In the genomic region with DNA sequence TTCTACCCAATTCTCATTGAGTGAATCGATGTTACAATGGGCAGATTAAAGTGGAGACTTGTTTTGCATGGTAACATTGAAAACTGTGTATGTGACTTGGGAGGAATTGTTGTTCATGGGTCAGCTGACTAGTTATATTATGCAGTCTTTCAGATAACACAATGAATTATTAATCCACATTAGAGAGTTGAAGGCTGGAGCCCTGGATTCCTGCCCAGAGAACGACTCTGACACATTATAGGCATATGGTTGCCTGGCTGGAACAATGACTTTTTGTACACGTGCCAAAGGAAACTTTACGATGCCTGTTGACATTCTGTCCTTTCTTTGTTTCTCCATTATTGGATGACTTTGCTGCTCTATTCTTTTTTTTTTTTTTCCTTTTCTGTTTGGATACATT, we compare ENCODE assay signal across 10 cellular contexts. TPM values are rescaled to one million over a fixed set of nuclear protein-coding genes. Genes with fewer than 3 reads are reported as not detected.
DNase-seq lines count a peak whose midpoint lies in the region; ATAC-seq, FAIRE-seq and TF ChIP-seq lines count a peak whose summit lies in the region.
"Had no signal": no experiment of that assay in that cellular context is flagged by ENCODE, and none has a peak within 500 bp of the region (broad histone marks: within the 10 kb centered on the region; RNA-seq: fewer than 3 reads in every experiment).

No MANE protein-coding gene starts in this region.

- BruUV-seq in HepG2 (replicated peaks; lab: Mats Ljungman, UMichigan) = no TSS peak

- peak in 1 of 3 donors; percentile 18 for DNase-seq in right lobe of liver
- no peak for DNase-seq in HepG2 (ENCODE audit: low spot score)
- peak in 35 of 51 donors; percentile 1 to 89 (median 48) for DNase-seq in hypothalamus (lab: John Stamatoyannopoulos, UW)
- DNase-seq in dedifferentiated amniotic fluid mesenchymal stem cell (ENCODE audit: extremely low spot score) = no peak
- DNase-seq in WERI-Rb-1 = no peak
- DNase-seq in T-helper 1 cell = no peak
- DNase-seq: activated CD4-positive, alpha-beta T cell treated with anti-CD3 and anti-CD28 coated beads, Interleukin-2, amount 10 ng/mL, durations not matched to agents 24 days and 14 days had no signal

- H3K4me1 ChIP-seq in right lobe of liver = no peaks in the 10 kb centered on the region
- no peaks in the 10 kb centered on the region for H3K4me1 ChIP-seq in HepG2 (ENCODE audit: insufficient read depth, low read length)
- H3K4me1 ChIP-seq: SJSA1 had no signal

- H3K9me3 ChIP-seq in right lobe of liver (no peaks in the 10 kb centered on the region), HepG2 (ENCODE audit: low read length) (no peaks in the 10 kb centered on the region), WERI-Rb-1 (ENCODE audit: severe bottlenecking) (peaks cover 2% of the 10 kb centered on the region)
- H3K9me3 ChIP-seq: SJSA1 had no signal

- H3K4me3 ChIP-seq in right lobe of liver (no peak overlapping the region), HepG2 (replicated peaks in 1 of 3; ENCODE audit: insufficient read depth in 1 of 3, low read depth in 2 of 3, low read length in 3 of 3) (no peak overlapping the region), WERI-Rb-1 (ENCODE audit: low read depth, low read length) (no peak overlapping the region)
- H3K4me3 ChIP-seq: SJSA1 had no signal

- H3K9ac ChIP-seq in HepG2 (ENCODE audit: insufficient read depth, low read depth, low read length) = no peak overlapping the region

- ATAC-seq in right lobe of liver (peak in 3 of 4 donors; percentile 21 to 63 (median 51)), HepG2 (no peak), HG03135 (IDR thresholded peaks at IDR 0.05; ENCODE audit: unreplicated experiment) (no peak)

- H3K4me2 ChIP-seq in HepG2 (ENCODE audit: low read depth, low read length) = no peak overlapping the region

- 30% methylated on average over 4 of the region's 4 CpGs for WGBS in right lobe of liver (ENCODE audit: insufficient coverage, low coverage, low lambda C conversion rate, missing lambda C conversion rate)
- 2% methylated on average over 4 of the region's 4 CpGs for WGBS in HepG2 (ENCODE audit: low lambda C conversion rate)

- CTCF ChIA-PET in HepG2 (lab: Yijun Ruan, JAX; ENCODE audit: low intra/inter-chr PET ratio, low total read pairs) = no interaction called here

- TF ChIP-seq POLR2A in right lobe of liver (IDR thresholded peaks at IDR 0.05) = no peak
- no peak for TF ChIP-seq POLR2A in HepG2 (IDR thresholded peaks at IDR 0.05; ENCODE audit: insufficient read depth in 1 of 2, low read depth in 2 of 2, low read length in 2 of 2)

- intact Hi-C loops in right lobe of liver (cut with DNase I) (no loop called here), HepG2 (cut with micrococcal nuclease; ENCODE audit: unreplicated experiment) (no loop called here)

- H3K36me3 ChIP-seq in right lobe of liver (no peaks in the 10 kb centered on the region), HepG2 (replicated peaks in 1 of 2; ENCODE audit: control insufficient read depth in 1 of 2, insufficient read depth in 2 of 2, low read length in 2 of 2) (no peaks in the 10 kb centered on the region), WERI-Rb-1 (no peaks in the 10 kb centered on the region)
- H3K36me3 ChIP-seq: SJSA1 had no signal

- TF ChIP-seq CTCF in right lobe of liver (IDR thresholded peaks at IDR 0.05) (no peak), HepG2 (CRISPR knock-in tag; IDR thresholded peaks at IDR 0.05) (no peak), WERI-Rb-1 (IDR thresholded peaks at IDR 0.05; ENCODE audit: low read depth, low read length) (no peak)

- TF ChIP-seq EP300 in HepG2 (IDR thresholded peaks at IDR 0.05; ENCODE audit: low read depth in 2 of 2, low read length in 2 of 2) = no peak
- no peak for TF ChIP-seq EP300 in HepG2 (CRISPR knock-in tag; IDR thresholded peaks at IDR 0.05; ENCODE audit: borderline replicate concordance)

- no peaks in the 10 kb centered on the region for H3K79me2 ChIP-seq in HepG2 (ENCODE audit: insufficient read depth, low read length)

- POLR2A ChIA-PET in HepG2 (lab: Yijun Ruan, JAX) = no interaction called here

- H4K20me1 ChIP-seq in HepG2 (ENCODE audit: insufficient read depth, low read length) = no peaks in the 10 kb centered on the region

- no peak for FAIRE-seq in HepG2 (lab: Jason Lieb, UNC)

- H3K27ac ChIP-seq in right lobe of liver (no peak overlapping the region), HepG2 (ENCODE audit: extremely low read length, insufficient read depth, low read length) (no peak overlapping the region), angular gyrus (ENCODE audit: low read depth, low read length) (peak overlapping the region; percentile 93), WERI-Rb-1 (no peak overlapping the region)
- H3K27ac ChIP-seq: SJSA1 had no signal

- no peak for TF ChIP-seq RAD21 in HepG2 (CRISPR knock-in tag; IDR thresholded peaks at IDR 0.05)

- H3K27me3 ChIP-seq in right lobe of liver (no peaks in the 10 kb centered on the region), HepG2 (ENCODE audit: control insufficient read depth in 1 of 2, insufficient read depth in 2 of 2, low read length in 2 of 2) (no peaks in the 10 kb centered on the region), WERI-Rb-1 (ENCODE audit: insufficient read depth, low read depth, severe bottlenecking) (no peaks in the 10 kb centered on the region)
- H3K27me3 ChIP-seq: SJSA1 had no signal

- in situ Hi-C loops in HepG2 (cut with HindIII; ENCODE audit: extremely low pct_ligation_motif_present, low pct_unique_long_range_greater_than_20kb) = no loop called here

- H2AFZ ChIP-seq in HepG2 (ENCODE audit: low read length) = no peak overlapping the region

TF ChIP-seq in HepG2, 621 proteins besides CTCF, POLR2A, EP300 and RAD21:
- TF ChIP-seq, protein P1, sequence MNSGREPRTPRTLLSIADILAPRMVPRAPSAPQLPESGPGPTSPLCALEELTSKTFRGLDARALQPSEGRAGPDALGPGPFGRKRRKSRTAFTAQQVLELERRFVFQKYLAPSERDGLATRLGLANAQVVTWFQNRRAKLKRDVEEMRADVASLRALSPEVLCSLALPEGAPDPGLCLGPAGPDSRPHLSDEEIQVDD (CRISPR knock-in tag; IDR thresholded peaks at IDR 0.05; ENCODE audit: borderline replicate concordance) = no peak
- TF ChIP-seq PBX3 (CRISPR knock-in tag; IDR thresholded peaks at IDR 0.05; ENCODE audit: borderline replicate concordance) (no peak), ZC3H13 (CRISPR knock-in tag; IDR thresholded peaks at IDR 0.05) (no peak), ZNF335 (CRISPR knock-in tag; IDR thresholded peaks at IDR 0.05) (no peak), ZFYVE20 (CRISPR knock-in tag; IDR thresholded peaks at IDR 0.05; ENCODE audit: borderline replicate concordance, low read depth) (no peak), KLF16 (CRISPR knock-in tag; IDR thresholded peaks at IDR 0.05) (no peak), GFI1 (CRISPR knock-in tag; IDR thresholded peaks at IDR 0.05; ENCODE audit: borderline replicate concordance) (no peak)
- TF ChIP-seq, protein P2, sequence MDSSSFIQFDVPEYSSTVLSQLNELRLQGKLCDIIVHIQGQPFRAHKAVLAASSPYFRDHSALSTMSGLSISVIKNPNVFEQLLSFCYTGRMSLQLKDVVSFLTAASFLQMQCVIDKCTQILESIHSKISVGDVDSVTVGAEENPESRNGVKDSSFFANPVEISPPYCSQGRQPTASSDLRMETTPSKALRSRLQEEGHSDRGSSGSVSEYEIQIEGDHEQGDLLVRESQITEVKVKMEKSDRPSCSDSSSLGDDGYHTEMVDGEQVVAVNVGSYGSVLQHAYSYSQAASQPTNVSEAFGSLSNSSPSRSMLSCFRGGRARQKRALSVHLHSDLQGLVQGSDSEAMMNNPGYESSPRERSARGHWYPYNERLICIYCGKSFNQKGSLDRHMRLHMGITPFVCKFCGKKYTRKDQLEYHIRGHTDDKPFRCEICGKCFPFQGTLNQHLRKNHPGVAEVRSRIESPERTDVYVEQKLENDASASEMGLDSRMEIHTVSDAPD (CRISPR knock-in tag; IDR thresholded peaks at IDR 0.05) = no peak

RNA-seq across cellular contexts. Expression of gene TMEM229A, which starts 52.3 kb away (rescaled TPM):
- not detected for total RNA-seq in right lobe of liver
- total RNA-seq in HepG2 (2016; rRNA removed; fragmentation: Illumina TruSeq; extraction: Trizol) = not detected in 2 replicates
- total RNA-seq in HepG2 (2016; cell fraction: cytosol; rRNA removed; fragmentation: Illumina TruSeq; extraction: Trizol; ENCODE audit: low read depth) = not detected in 2 replicates
- not detected in 2 replicates for total RNA-seq in HepG2 (2016; cell fraction: insoluble cytoplasmic fraction; rRNA removed; fragmentation: Illumina TruSeq; extraction: Trizol)
- total RNA-seq in HepG2 (2016; cell fraction: membrane; rRNA removed; fragmentation: Illumina TruSeq; extraction: Trizol) = not detected in 2 replicates
- total RNA-seq in HepG2 (2016; cell fraction: nucleus; rRNA removed; fragmentation: Illumina TruSeq; extraction: Trizol) = not detected in 2 replicates
- polyA plus RNA-seq in HepG2 (2011; rRNA removed) = not detected in 2 replicates
- polyA plus RNA-seq in HepG2 (2011; cell fraction: cytosol; rRNA removed) = not detected in 2 replicates
- not detected in 2 replicates for polyA plus RNA-seq in HepG2 (2011; cell fraction: nucleus; rRNA removed)
- not detected in 2 replicates for polyA plus RNA-seq in HepG2 (2012)
- polyA plus RNA-seq in HepG2 (2016; cell fraction: cytosol; fragmentation: Illumina TruSeq; extraction: Trizol; ENCODE audit: low read depth) = not detected in 2 replicates
- not detected in 2 replicates for polyA plus RNA-seq in HepG2 (2016; cell fraction: insoluble cytoplasmic fraction; fragmentation: Illumina TruSeq; extraction: Trizol; ENCODE audit: low read depth)
- not detected in 2 replicates for polyA plus RNA-seq in HepG2 (2016; cell fraction: membrane; fragmentation: Illumina TruSeq; extraction: Trizol; ENCODE audit: low read depth)
- not detected in 2 replicates for polyA plus RNA-seq in HepG2 (2016; cell fraction: nucleus; fragmentation: Illumina TruSeq; extraction: Trizol; ENCODE audit: insufficient read depth, low read depth)
- polyA minus RNA-seq in HepG2 (2011; rRNA and poly(A)+ RNA removed; ENCODE audit: low replicate concordance) = not detected in 2 replicates
- polyA minus RNA-seq in HepG2 (2011; cell fraction: cytosol; rRNA and poly(A)+ RNA removed) = not detected in 2 replicates
- polyA minus RNA-seq in HepG2 (2011; cell fraction: nucleus; rRNA and poly(A)+ RNA removed) = not detected in 2 replicates
- total RNA-seq: activated CD4-positive, alpha-beta T cell treated with anti-CD3 and anti-CD28 coated beads, Interleukin-2, amount 10 ng/mL, durations not matched to agents 24 days and 14 days; SJSA1 had no signal

Comparison
In these comparisons a context has a peak if more than half of its experiments do, and no peak if none do; other contexts are left out.
1. ATAC-seq: peak in right lobe of liver (3 of 4); none in HepG2 (single experiment) and HG03135 (single experiment).
2. DNase-seq: peak in hypothalamus (35 of 51); none in HepG2 (single experiment), dedifferentiated amniotic fluid mesenchymal stem cell (single experiment), WERI-Rb-1 (single experiment) and T-helper 1 cell (0 of 5).